In the genomic region with DNA sequence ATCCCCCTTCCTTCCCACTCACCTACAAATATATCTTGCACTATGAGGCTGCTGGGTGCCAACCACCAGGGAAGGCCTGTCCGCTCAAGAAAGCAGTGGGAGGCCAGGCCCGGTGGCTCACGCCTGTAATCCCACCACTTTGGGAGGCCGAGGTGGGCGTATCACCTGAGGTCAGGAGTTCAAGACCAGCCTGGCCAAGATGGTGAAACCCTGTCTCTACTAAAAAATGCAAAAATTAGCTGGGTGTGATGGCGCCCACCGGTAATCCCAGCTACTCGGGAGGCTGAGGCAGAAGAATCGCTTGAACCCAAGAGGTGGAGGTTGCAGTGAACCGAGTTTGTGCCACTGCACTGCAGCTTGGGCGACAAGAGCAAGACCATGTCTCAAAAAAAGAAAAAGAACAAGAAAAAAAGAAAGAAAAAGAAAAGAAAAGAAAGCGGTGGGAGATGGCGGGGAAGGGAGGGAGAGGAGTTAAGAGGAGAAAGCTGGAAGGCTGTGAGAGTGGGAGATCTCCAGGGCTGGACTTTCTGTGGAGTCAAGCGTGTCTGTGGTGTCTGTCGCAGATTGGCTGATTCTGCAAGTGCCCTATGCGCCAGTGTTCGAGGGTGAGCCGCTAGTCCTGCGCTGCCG, we compare ENCODE assay signal across 8 cellular contexts. TPM values are rescaled to one million over a fixed set of nuclear protein-coding genes. Genes with fewer than 3 reads are reported as not detected.
DNase-seq lines count a peak whose midpoint lies in the region; ATAC-seq and TF ChIP-seq lines count a peak whose summit lies in the region.
"Not testable (repeated sequence)": the region's sequence is repeated elsewhere in the genome, so short reads cannot be mapped to it uniquely, and the experiment has no call there.

No MANE protein-coding gene starts in this region.

- peaks cover 0 to 20% (median 4%) of the 10 kb centered on the region in 4 donors for H3K4me1 ChIP-seq in Peyer's patch
- peaks cover 10% of the 10 kb centered on the region for H3K4me1 ChIP-seq in effector memory CD4-positive, alpha-beta T cell (ENCODE audit: control insufficient read depth, insufficient read depth, low read length, poor library complexity, severe bottlenecking)
- H3K4me1 ChIP-seq in iPS-18a (ENCODE audit: control insufficient read depth, low read depth, low read length) = not testable (repeated sequence)

- not testable (repeated sequence) for H3K27me3 Mint-ChIP-seq in activated naive CD4-positive, alpha-beta T cell treated with anti-CD3 and anti-CD28 coated beads for 36 hours (ENCODE audit: low read depth); natural killer cell treated with Interleukin-12 subunit alpha and Interleukin-12 subunit beta and Interleukin-15 and Interleukin-18, amount 100 ng/mL, for 72 hours; stimulated activated memory B cell treated with anti-CD40 and anti-IgM and Interleukin-4, amounts not matched to agents 10 μg/mL and 1 μg/mL and 100 μg/mL, for 72 hours

- H3K27me3 ChIP-seq in H7 (ENCODE audit: control insufficient read depth, insufficient read depth, low read length) (peaks cover 47% of the 10 kb centered on the region), iPS-18a (ENCODE audit: control insufficient read depth, insufficient read depth, low read length) (peaks cover 45% of the 10 kb centered on the region)
- H3K27me3 ChIP-seq in Peyer's patch; effector memory CD4-positive, alpha-beta T cell (replicated peaks; ENCODE audit: control insufficient read depth, insufficient read depth, low read length, poor library complexity, severe bottlenecking): not testable (repeated sequence)

- H3K9me3 Mint-ChIP-seq in activated naive CD4-positive, alpha-beta T cell treated with anti-CD3 and anti-CD28 coated beads for 36 hours; natural killer cell treated with Interleukin-12 subunit alpha and Interleukin-12 subunit beta and Interleukin-15 and Interleukin-18, amount 100 ng/mL, for 72 hours; stimulated activated memory B cell treated with anti-CD40 and anti-IgM and Interleukin-4, amounts not matched to agents 10 μg/mL and 1 μg/mL and 100 μg/mL, for 72 hours: not testable (repeated sequence)

- ATAC-seq in natural killer cell treated with Interleukin-12 subunit alpha and Interleukin-12 subunit beta and Interleukin-15 and Interleukin-18, amount 100 ng/mL, for 72 hours; stimulated activated memory B cell treated with anti-CD40 and anti-IgM and Interleukin-4, amounts not matched to agents 10 μg/mL and 1 μg/mL and 100 μg/mL, for 72 hours: not testable (repeated sequence)

- peak overlapping the region; percentile 79 to 98 (median 89) for H3K27ac ChIP-seq in Peyer's patch
- peak overlapping the region; percentile 59 for H3K27ac ChIP-seq in effector memory CD4-positive, alpha-beta T cell (ENCODE audit: insufficient read depth, low read length, poor library complexity, severe bottlenecking)
- H3K27ac ChIP-seq in iPS-18a (ENCODE audit: low read length) = not testable (repeated sequence)

- CTCF ChIA-PET in activated naive CD4-positive, alpha-beta T cell treated with anti-CD3 and anti-CD28 coated beads for 36 hours (lab: Charles Lee) = interaction anchor here (8.2 kb wide), 1 partner anchor 15 kb away, joined by 76 read pairs; no protein-coding TSS in a partner anchor

- intact Hi-C loops in activated naive CD4-positive, alpha-beta T cell treated with anti-CD3 and anti-CD28 coated beads for 36 hours (cut with micrococcal nuclease) = not testable (repeated sequence)

- not testable (repeated sequence) for H3K36me3 ChIP-seq in H7 (replicated peaks; ENCODE audit: control insufficient read depth, insufficient read depth, low read length); Peyer's patch; effector memory CD4-positive, alpha-beta T cell (ENCODE audit: control insufficient read depth, insufficient read depth, low read length); iPS-18a (ENCODE audit: control insufficient read depth, low read depth, low read length)

- H3K9ac ChIP-seq in iPS-18a (ENCODE audit: low read length) = not testable (repeated sequence)

- not testable (repeated sequence) for TF ChIP-seq POLR2A in Peyer's patch (IDR thresholded peaks at IDR 0.05)

- not testable (repeated sequence) for H3K27ac Mint-ChIP-seq in activated naive CD4-positive, alpha-beta T cell treated with anti-CD3 and anti-CD28 coated beads for 36 hours
- peak overlapping the region; percentile 67 to 76 for H3K27ac Mint-ChIP-seq in natural killer cell treated with Interleukin-12 subunit alpha and Interleukin-12 subunit beta and Interleukin-15 and Interleukin-18, amount 100 ng/mL, for 72 hours
- peak overlapping the region; percentile 86 for H3K27ac Mint-ChIP-seq in stimulated activated memory B cell treated with anti-CD40 and anti-IgM and Interleukin-4, amounts not matched to agents 10 μg/mL and 1 μg/mL and 100 μg/mL, for 72 hours

- not testable (repeated sequence) for H3K9me3 ChIP-seq in Peyer's patch; effector memory CD4-positive, alpha-beta T cell (ENCODE audit: control insufficient read depth, low read length); iPS-18a (ENCODE audit: control insufficient read depth, low read depth, low read length)

- not testable (repeated sequence) for DNase-seq in AG10803 (ENCODE audit: low read depth); H7; Peyer's patch; activated naive CD4-positive, alpha-beta T cell treated with anti-CD3 and anti-CD28 coated beads for 36 hours; effector memory CD4-positive, alpha-beta T cell; natural killer cell treated with Interleukin-12 subunit alpha and Interleukin-12 subunit beta and Interleukin-15 and Interleukin-18, amount 100 ng/mL, for 72 hours (ENCODE audit: low spot score)

- H3K4me1 Mint-ChIP-seq in activated naive CD4-positive, alpha-beta T cell treated with anti-CD3 and anti-CD28 coated beads for 36 hours (ENCODE audit: low read depth) = peaks cover 41% of the 10 kb centered on the region
- H3K4me1 Mint-ChIP-seq in natural killer cell treated with Interleukin-12 subunit alpha and Interleukin-12 subunit beta and Interleukin-15 and Interleukin-18, amount 100 ng/mL, for 72 hours (ENCODE audit: low read depth in 2 of 2) = peaks cover 59 to 70% of the 10 kb centered on the region in 2 donors
- peaks cover 67% of the 10 kb centered on the region for H3K4me1 Mint-ChIP-seq in stimulated activated memory B cell treated with anti-CD40 and anti-IgM and Interleukin-4, amounts not matched to agents 10 μg/mL and 1 μg/mL and 100 μg/mL, for 72 hours

- peak overlapping the region; percentile 78 for H3K4me3 ChIP-seq in AG10803 (ENCODE audit: low read length)
- H3K4me3 ChIP-seq in H7 (ENCODE audit: insufficient read depth, low read depth, low read length) = peak overlapping the region; percentile 99
- H3K4me3 ChIP-seq in Peyer's patch = peak overlapping the region; percentile 83 to 93 (median 88)
- H3K4me3 ChIP-seq in effector memory CD4-positive, alpha-beta T cell (ENCODE audit: insufficient read depth, low read depth, low read length, poor library complexity, severe bottlenecking) = peak overlapping the region; percentile 84
- peak overlapping the region; percentile 84 for H3K4me3 ChIP-seq in iPS-18a (ENCODE audit: low read length)

- TF ChIP-seq CTCF in AG10803 (conservative IDR thresholded peaks at IDR 0.05; ENCODE audit: low read length); Peyer's patch (IDR thresholded peaks at IDR 0.05): not testable (repeated sequence)

- peak overlapping the region; percentile 76 for H3K4me3 Mint-ChIP-seq in activated naive CD4-positive, alpha-beta T cell treated with anti-CD3 and anti-CD28 coated beads for 36 hours
- peak overlapping the region; percentile 98 for H3K4me3 Mint-ChIP-seq in natural killer cell treated with Interleukin-12 subunit alpha and Interleukin-12 subunit beta and Interleukin-15 and Interleukin-18, amount 100 ng/mL, for 72 hours
- peak overlapping the region; percentile 96 for H3K4me3 Mint-ChIP-seq in stimulated activated memory B cell treated with anti-CD40 and anti-IgM and Interleukin-4, amounts not matched to agents 10 μg/mL and 1 μg/mL and 100 μg/mL, for 72 hours

- not testable (repeated sequence) for H3K36me3 Mint-ChIP-seq in activated naive CD4-positive, alpha-beta T cell treated with anti-CD3 and anti-CD28 coated beads for 36 hours (ENCODE audit: low read depth); natural killer cell treated with Interleukin-12 subunit alpha and Interleukin-12 subunit beta and Interleukin-15 and Interleukin-18, amount 100 ng/mL, for 72 hours; stimulated activated memory B cell treated with anti-CD40 and anti-IgM and Interleukin-4, amounts not matched to agents 10 μg/mL and 1 μg/mL and 100 μg/mL, for 72 hours

RNA-seq across cellular contexts. Expression of gene FCRLB, which starts 4.0 kb away (rescaled TPM):
- 0.55 and 0.74 TPM in 2 replicates for total RNA-seq in H7 (2014; rRNA removed; shearing (Covaris generic))
- under 1 TPM in 2 of 4 donors, not detected in 2; 0.40 to 0.57 TPM for total RNA-seq in Peyer's patch
- under 1 TPM; 0.10 TPM for total RNA-seq in activated naive CD4-positive, alpha-beta T cell treated with anti-CD3 and anti-CD28 coated beads for 36 hours
- total RNA-seq in natural killer cell treated with Interleukin-12 subunit alpha and Interleukin-12 subunit beta and Interleukin-15 and Interleukin-18, amount 100 ng/mL, for 72 hours = under 1 TPM; 0.24 to 0.42 TPM

RNA-seq across cellular contexts. Expression of gene FCRLA, which starts 18.3 kb away (rescaled TPM):
- total RNA-seq in H7 (2014; rRNA removed; shearing (Covaris generic)) = not detected in 2 replicates
- 10 to 100 TPM in 1 of 4 donors, 1 to 10 TPM in 1, under 1 TPM in 1, not detected in 1; 0.85 to 47.0 (median 5.0) TPM for total RNA-seq in Peyer's patch
- total RNA-seq in activated naive CD4-positive, alpha-beta T cell treated with anti-CD3 and anti-CD28 coated beads for 36 hours = not detected
- total RNA-seq in natural killer cell treated with Interleukin-12 subunit alpha and Interleukin-12 subunit beta and Interleukin-15 and Interleukin-18, amount 100 ng/mL, for 72 hours = not detected

RNA-seq across cellular contexts. Expression of gene DUSP12, which starts 24.2 kb away (rescaled TPM):
- 38.1 and 42.8 TPM in 2 replicates for total RNA-seq in H7 (2014; rRNA removed; shearing (Covaris generic))
- total RNA-seq in Peyer's patch = 10 to 100 TPM in 3 of 4 donors, 1 to 10 TPM in 1; 7.7 to 23.1 (median 16.3) TPM
- total RNA-seq in activated naive CD4-positive, alpha-beta T cell treated with anti-CD3 and anti-CD28 coated beads for 36 hours = 10 to 100 TPM; 28.2 to 28.4 TPM
- 10 to 100 TPM; 27.7 to 39.4 TPM for total RNA-seq in natural killer cell treated with Interleukin-12 subunit alpha and Interleukin-12 subunit beta and Interleukin-15 and Interleukin-18, amount 100 ng/mL, for 72 hours

RNA-seq across cellular contexts. Expression of gene ATF6, which starts 40.7 kb away (rescaled TPM):
- total RNA-seq in H7 (2014; rRNA removed; shearing (Covaris generic)) = 13.4 and 17.8 TPM in 2 replicates
- 10 to 100 TPM; 15.5 to 21.4 (median 20.8) TPM for total RNA-seq in Peyer's patch
- 10 to 100 TPM; 23.5 to 24.6 TPM for total RNA-seq in activated naive CD4-positive, alpha-beta T cell treated with anti-CD3 and anti-CD28 coated beads for 36 hours
- 10 to 100 TPM; 25.5 to 26.4 TPM for total RNA-seq in natural killer cell treated with Interleukin-12 subunit alpha and Interleukin-12 subunit beta and Interleukin-15 and Interleukin-18, amount 100 ng/mL, for 72 hours
